2 cellular contexts compared by ENCODE assay signal in genomic region chr17:3772764-3773163, GRCh38.
TF ChIP-seq lines count a peak whose summit lies in the region.

No MANE protein-coding gene starts in this region.

TF ChIP-seq in GM23338, 12 proteins besides CTCF, POLR2A, EP300 and RAD21:
- no peak for TF ChIP-seq ZNF462 (CRISPR knock-in tag; IDR thresholded peaks at IDR 0.05)
- no peak for TF ChIP-seq CREB1 (CRISPR knock-in tag; IDR thresholded peaks at IDR 0.05; ENCODE audit: low read depth)
- TF ChIP-seq STAT1 (IDR thresholded peaks at IDR 0.05; ENCODE audit: unreplicated experiment): no peak
- no peak for TF ChIP-seq EZH2phosphoT487 (IDR thresholded peaks at IDR 0.05; ENCODE audit: unreplicated experiment)
- no peak for TF ChIP-seq POLR2AphosphoS5 (IDR thresholded peaks at IDR 0.05; ENCODE audit: low read depth)
- TF ChIP-seq ZNF331 (CRISPR knock-in tag; IDR thresholded peaks at IDR 0.05; ENCODE audit: low read depth): no peak
- no peak for TF ChIP-seq ZNF114 (CRISPR knock-in tag; IDR thresholded peaks at IDR 0.05)
- no peak for TF ChIP-seq JUNB (IDR thresholded peaks at IDR 0.05; ENCODE audit: unreplicated experiment)
- no peak for TF ChIP-seq NANOG (IDR thresholded peaks at IDR 0.05; ENCODE audit: borderline replicate concordance)
- no peak for TF ChIP-seq ETS1 (IDR thresholded peaks at IDR 0.05)
- TF ChIP-seq EZH2 (IDR thresholded peaks at IDR 0.05; ENCODE audit: low read depth, unreplicated experiment): no peak
- no peak for TF ChIP-seq REST (IDR thresholded peaks at IDR 0.05; ENCODE audit: unreplicated experiment)

TF ChIP-seq in H1, 55 proteins besides CTCF, POLR2A, EP300 and RAD21:
- TF ChIP-seq TBP (IDR thresholded peaks at IDR 0.05; ENCODE audit: low read depth, low read length) (no peak), YY1 (IDR thresholded peaks at IDR 0.05; ENCODE audit: low read depth, low read length) (no peak), KDM1A (IDR thresholded peaks at IDR 0.05; ENCODE audit: borderline replicate concordance, low read length) (no peak), E2F6 (IDR thresholded peaks at IDR 0.05) (no peak)
- TF ChIP-seq, protein P1, sequence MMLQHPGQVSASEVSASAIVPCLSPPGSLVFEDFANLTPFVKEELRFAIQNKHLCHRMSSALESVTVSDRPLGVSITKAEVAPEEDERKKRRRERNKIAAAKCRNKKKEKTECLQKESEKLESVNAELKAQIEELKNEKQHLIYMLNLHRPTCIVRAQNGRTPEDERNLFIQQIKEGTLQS (IDR thresholded peaks at IDR 0.05; ENCODE audit: insufficient read depth, low read depth, low read length): no peak
- TF ChIP-seq, protein P2, sequence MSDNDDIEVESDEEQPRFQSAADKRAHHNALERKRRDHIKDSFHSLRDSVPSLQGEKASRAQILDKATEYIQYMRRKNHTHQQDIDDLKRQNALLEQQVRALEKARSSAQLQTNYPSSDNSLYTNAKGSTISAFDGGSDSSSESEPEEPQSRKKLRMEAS (IDR thresholded peaks at IDR 0.05): 0 out of 2 replicates have a peak, but pooled peaks have one; percentile 13
